Comparison of ENCODE assay signal across 8 cellular contexts in genomic region chr16:78503501-78504110, GRCh38.
DNase-seq lines count a peak whose midpoint lies in the region; TF ChIP-seq lines count a peak whose summit lies in the region.

No MANE protein-coding gene starts in this region.

- TF ChIP-seq CTCF in esophagus squamous epithelium (IDR thresholded peaks at IDR 0.05) (peak; percentile 50 to 94 (median 83)), ovary (IDR thresholded peaks at IDR 0.05) (peak; percentile 74 to 86 (median 86))

- 29 to 43% methylated on average over 4 of the region's 4 CpGs for WGBS in esophagus squamous epithelium, 2 donors
- 13 to 21% (median 19%) methylated on average over 4 of the region's 4 CpGs for WGBS in ovary, 3 donors

- H3K27ac ChIP-seq in esophagus squamous epithelium (peak overlapping the region in 2 of 4 donors; percentile 14 to 74), ovary (no peak overlapping the region)

- H3K9me3 ChIP-seq in esophagus squamous epithelium, result no peaks in the 10 kb centered on the region
- H3K9me3 ChIP-seq in ovary, result no peaks in the 10 kb centered on the region

- no peak for TF ChIP-seq POLR2A in esophagus squamous epithelium (IDR thresholded peaks at IDR 0.05)
- no peak for TF ChIP-seq POLR2A in ovary (IDR thresholded peaks at IDR 0.05)

- H3K4me3 ChIP-seq in esophagus squamous epithelium, result no peak overlapping the region
- no peak overlapping the region for H3K4me3 ChIP-seq in ovary

- peaks cover 0 to 27% (median 11%) of the 10 kb centered on the region in 3 donors for H3K4me1 ChIP-seq in esophagus squamous epithelium
- H3K4me1 ChIP-seq in ovary (ENCODE audit: insufficient read depth), result peaks cover 11% of the 10 kb centered on the region

- no peak for TF ChIP-seq EP300 in ovary (IDR thresholded peaks at IDR 0.05)

- no peaks in the 10 kb centered on the region for H3K27me3 ChIP-seq in esophagus squamous epithelium
- no peaks in the 10 kb centered on the region for H3K27me3 ChIP-seq in ovary

- peak; percentile 31 for DNase-seq in 8988T
- DNase-seq in EL, result peak; percentile 0
- peak; percentile 52 to 63 for DNase-seq in NCI-H2081 (lab: John Stamatoyannopoulos, UW)
- DNase-seq in activated CD4-positive, alpha-beta T cell treated with anti-CD3 and anti-CD28 coated beads, Interleukin-2, amount 50 U/mL, for 1 hour, result peak; percentile 14
- no peak for DNase-seq in esophagus squamous epithelium (lab: John Stamatoyannopoulos, UW)
- peak in 3 of 5 donors; percentile 51 to 77 (median 55) for DNase-seq in ovary
- no peak for DNase-seq in NCI-H526 treated with DMSO at 0.1 percent for 48 hours (lab: John Stamatoyannopoulos, UW)
- no peak for DNase-seq in islet precursor cell

- H3K36me3 ChIP-seq in esophagus squamous epithelium, result no peaks in the 10 kb centered on the region
- no peaks in the 10 kb centered on the region for H3K36me3 ChIP-seq in ovary

- intact Hi-C loops in esophagus squamous epithelium (cut with DNase I) (no loop called here), ovary (cut with DNase I) (loop anchor here in 3 of 4 donors (5.0 to 10.0 kb wide), 6 partner anchors 269 to 1581 kb away; partner anchors contain the start of gene MAF (in 2 of the 3))

Comparison
In these comparisons a context has a peak if more than half of its experiments do, and no peak if none do; other contexts are left out.
1. DNase-seq: peak in 8988T (single experiment), EL (single experiment), NCI-H2081 (2 of 2), activated CD4-positive, alpha-beta T cell treated with anti-CD3 and anti-CD28 coated beads, Interleukin-2, amount 50 U/mL, for 1 hour (single experiment) and ovary (3 of 5); none in esophagus squamous epithelium (single experiment), NCI-H526 treated with DMSO at 0.1 percent for 48 hours (single experiment) and islet precursor cell (single experiment).